18 cellular contexts compared by ENCODE assay signal in genomic region chr10:113476673-113477072, GRCh38.
A peak's percentile ranks its signal among the peaks of the same experiment; 100 is the strongest.
DNase-seq lines count a peak whose midpoint lies in the region; ATAC-seq and TF ChIP-seq lines count a peak whose summit lies in the region.
"Had no signal": no experiment of that assay in that cellular context is flagged by ENCODE, and none has a peak within 500 bp of the region (broad histone marks: within the 10 kb centered on the region; RNA-seq: fewer than 3 reads in every experiment).

No MANE protein-coding gene starts in this region.

- H3K27me3 Mint-ChIP-seq in progenitor cell of endocrine pancreas = peaks cover 9% of the 10 kb centered on the region
- H3K27me3 Mint-ChIP-seq: CD4-positive, alpha-beta T cell had no signal

- DNase-seq in MM.1S (no peak), esophagus muscularis mucosa (ENCODE audit: extremely low spot score) (peak; percentile 83), NCI-H2029 treated with DMSO at 0.1 percent for 48 hours (lab: John Stamatoyannopoulos, UW) (no peak), progenitor cell of endocrine pancreas (ENCODE audit: low spot score, unreplicated experiment) (no peak)
- no peak for DNase-seq in central memory CD4-positive, alpha-beta T cell
- DNase-seq: ACHN; CD4-positive, alpha-beta T cell; H9; NCI-H1417 treated with DMSO at 0.1 percent for 48 hours; NCI-H1930; NCI-H2171 treated with DMSO at 0.1 percent for 48 hours; NCI-H748 treated with DMSO at 0.1 percent for 48 hours; OCI-M1; RPMI8226; SIG-M5 had no signal

- H3K4me3 ChIP-seq in MM.1S (ENCODE audit: low read length) = no peak overlapping the region
- H3K4me3 ChIP-seq in esophagus muscularis mucosa = no peak overlapping the region
- peak overlapping the region in 2 of 3 donors; percentile 6 to 54 for H3K4me3 ChIP-seq in skeletal muscle tissue (ENCODE audit: low read length in 3 of 3)
- H3K4me3 ChIP-seq: K562 had no signal

- H3K27me3 ChIP-seq in MM.1S (replicated peaks; ENCODE audit: insufficient read depth, low read length) (no peaks in the 10 kb centered on the region), esophagus muscularis mucosa (no peaks in the 10 kb centered on the region), skeletal muscle tissue (ENCODE audit: control insufficient read depth in 3 of 3, insufficient read depth in 3 of 3, low read length in 3 of 3) (no peaks in the 10 kb centered on the region)

- no peaks in the 10 kb centered on the region for H3K79me2 ChIP-seq in MM.1S (ENCODE audit: low read length)

- no peak overlapping the region for H3K27ac Mint-ChIP-seq in progenitor cell of endocrine pancreas
- H3K27ac Mint-ChIP-seq: CD4-positive, alpha-beta T cell; H9 had no signal

- no peak for TF ChIP-seq EP300 in esophagus muscularis mucosa (IDR thresholded peaks at IDR 0.05)

- no peak for TF ChIP-seq CTCF in MM.1S (IDR thresholded peaks at IDR 0.05; ENCODE audit: low read length)
- TF ChIP-seq CTCF in esophagus muscularis mucosa (IDR thresholded peaks at IDR 0.05) = no peak
- TF ChIP-seq CTCF in progenitor cell of endocrine pancreas (IDR thresholded peaks at IDR 0.05; ENCODE audit: unreplicated experiment) = no peak

- ATAC-seq in HG02678 (IDR thresholded peaks at IDR 0.05; ENCODE audit: unreplicated experiment) = no peak
- ATAC-seq: K562 had no signal

- WGBS in esophagus muscularis mucosa = 76% methylated on average over 5 of the region's 5 CpGs

- H3K27ac ChIP-seq in MM.1S (ENCODE audit: low read length) = no peak overlapping the region
- H3K27ac ChIP-seq in esophagus muscularis mucosa (replicated peaks in 1 of 4) = peak overlapping the region in 2 of 4 donors; percentile 29 to 75
- no peak overlapping the region for H3K27ac ChIP-seq in skeletal muscle tissue (ENCODE audit: low read depth, low read length)

- no peak for TF ChIP-seq POLR2A in esophagus muscularis mucosa (IDR thresholded peaks at IDR 0.05; ENCODE audit: low read depth)

- peak overlapping the region; percentile 26; the same call in 1 of the 2 replicates for H2AFZ ChIP-seq in MM.1S (ENCODE audit: low read length)

- H3K36me3 ChIP-seq in MM.1S (replicated peaks; ENCODE audit: insufficient read depth, low read length) (no peaks in the 10 kb centered on the region), esophagus muscularis mucosa (no peaks in the 10 kb centered on the region), skeletal muscle tissue (ENCODE audit: control insufficient read depth in 3 of 3, insufficient read depth in 3 of 3, low read length in 3 of 3) (no peaks in the 10 kb centered on the region)

- peaks cover 31% of the 10 kb centered on the region for H3K9me3 Mint-ChIP-seq in progenitor cell of endocrine pancreas (ENCODE audit: low read depth)

- no peak overlapping the region for H3K4me2 ChIP-seq in MM.1S (ENCODE audit: low read depth, low read length)

- intact Hi-C loops in esophagus muscularis mucosa (cut with DNase I) = no loop called here

- no peaks in the 10 kb centered on the region for H3K4me1 Mint-ChIP-seq in progenitor cell of endocrine pancreas (ENCODE audit: low read depth)

- no peak overlapping the region for H3K9ac ChIP-seq in MM.1S (ENCODE audit: low read length)
- H3K9ac ChIP-seq in skeletal muscle tissue (ENCODE audit: low read depth in 1 of 3, low read length in 3 of 3) = peak overlapping the region in 2 of 3 donors; percentile 38 to 46

- no peaks in the 10 kb centered on the region for H3K4me1 ChIP-seq in MM.1S (ENCODE audit: low read length)
- peaks cover 13 to 34% (median 30%) of the 10 kb centered on the region in 4 donors for H3K4me1 ChIP-seq in esophagus muscularis mucosa
- H3K4me1 ChIP-seq in skeletal muscle tissue (ENCODE audit: control insufficient read depth in 3 of 3, insufficient read depth in 3 of 3, low read length in 3 of 3) = peaks cover 18 to 23% (median 19%) of the 10 kb centered on the region in 3 donors

- no peaks in the 10 kb centered on the region for H4K20me1 ChIP-seq in MM.1S (ENCODE audit: insufficient read depth, low read length)

- no peaks in the 10 kb centered on the region for H3F3A ChIP-seq in MM.1S (ENCODE audit: insufficient read depth, low read length)

- H3K9me2 ChIP-seq in MM.1S (replicated peaks; ENCODE audit: insufficient read depth, low read length) = no peaks in the 10 kb centered on the region

- H3K4me3 Mint-ChIP-seq in progenitor cell of endocrine pancreas (ENCODE audit: low read depth) = no peak overlapping the region
- H3K4me3 Mint-ChIP-seq: CD4-positive, alpha-beta T cell; H9 had no signal

- H3K36me3 Mint-ChIP-seq in progenitor cell of endocrine pancreas (ENCODE audit: insufficient read depth) = peaks cover 15% of the 10 kb centered on the region

- H3K9me3 ChIP-seq in MM.1S (replicated peaks; ENCODE audit: insufficient read depth, low read length) (no peaks in the 10 kb centered on the region), esophagus muscularis mucosa (peaks cover 5 to 21% (median 14%) of the 10 kb centered on the region in 4 donors), skeletal muscle tissue (ENCODE audit: control insufficient read depth in 3 of 3, low read length in 3 of 3) (peaks cover 5 to 13% (median 10%) of the 10 kb centered on the region in 3 donors)

Comparison
In these comparisons a context has a peak if more than half of its experiments do, and no peak if none do; other contexts are left out.
1. H3K4me3 ChIP-seq: peak in skeletal muscle tissue (2 of 3); none in MM.1S (single experiment) and esophagus muscularis mucosa (0 of 4).